ENCODE assay signal across 11 cellular contexts in genomic region chr12:74169607-74170006, GRCh38.
"Had no signal": no experiment of that assay in that cellular context is flagged by ENCODE, and none has a peak within 500 bp of the region (broad histone marks: within the 10 kb centered on the region; RNA-seq: fewer than 3 reads in every experiment).

No MANE protein-coding gene starts in this region.

- H3K27ac ChIP-seq: GM23248 had no signal

- H3K9ac ChIP-seq: GM23248 had no signal

- H3K4me3 ChIP-seq: GM23248, GM23338, HAP-1 had no signal

- H3K4me2 ChIP-seq: GM23338 had no signal

- ATAC-seq: GM23338, HCT116 had no signal

- H3K4me1 ChIP-seq: HAP-1 had no signal

- DNase-seq: GM23248, GOT3, H7, H9, HCEC 1CT, HFFc6 had no signal

- FAIRE-seq: H1, H54 had no signal

- H3K36me3 ChIP-seq: HAP-1 had no signal

- H3K9me3 ChIP-seq: HAP-1 had no signal

- H2AFZ ChIP-seq: GM23248, GM23338 had no signal
